8 cellular contexts compared by ENCODE assay signal in the genomic region with DNA sequence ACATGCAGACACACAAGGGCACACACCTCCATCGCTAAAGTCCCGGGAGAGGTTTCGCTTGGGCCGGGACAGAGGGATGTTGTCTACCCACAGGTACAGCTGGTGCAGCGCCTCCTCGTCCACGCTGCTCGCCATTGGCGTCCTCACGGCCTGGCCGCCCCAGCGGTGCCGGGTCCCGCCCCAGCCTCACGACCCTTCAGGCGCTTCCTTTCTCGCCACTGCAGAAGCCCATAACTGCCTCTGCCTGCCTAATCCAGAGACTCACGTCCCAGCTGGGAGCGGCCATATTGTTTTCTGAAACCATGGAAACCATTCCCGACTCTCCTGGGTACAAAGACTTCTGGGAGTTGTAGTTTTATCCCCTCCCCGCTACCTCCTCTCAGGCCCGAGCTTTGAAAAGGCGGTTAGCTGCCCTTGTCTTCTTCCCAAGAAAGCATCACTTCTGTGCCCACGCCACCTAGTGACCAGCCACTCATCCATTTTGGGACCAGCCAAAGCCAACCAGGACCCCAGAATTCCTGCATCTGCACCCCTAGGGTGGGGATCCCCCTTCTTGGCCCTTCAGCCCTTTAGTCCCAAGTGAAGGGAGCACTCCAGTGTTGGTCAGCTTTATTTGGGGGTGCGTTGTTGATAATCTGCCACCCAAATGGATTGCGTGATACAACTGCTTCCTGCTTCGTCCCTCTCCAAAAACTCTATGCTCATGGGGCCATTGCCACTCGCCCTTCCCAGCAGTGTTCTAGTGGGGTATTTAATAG. TPM values are rescaled to one million over a fixed set of nuclear protein-coding genes. Genes with fewer than 3 reads are reported as not detected.
DNase-seq lines count a peak whose midpoint lies in the region; ATAC-seq and TF ChIP-seq lines count a peak whose summit lies in the region.

A gene with protein sequence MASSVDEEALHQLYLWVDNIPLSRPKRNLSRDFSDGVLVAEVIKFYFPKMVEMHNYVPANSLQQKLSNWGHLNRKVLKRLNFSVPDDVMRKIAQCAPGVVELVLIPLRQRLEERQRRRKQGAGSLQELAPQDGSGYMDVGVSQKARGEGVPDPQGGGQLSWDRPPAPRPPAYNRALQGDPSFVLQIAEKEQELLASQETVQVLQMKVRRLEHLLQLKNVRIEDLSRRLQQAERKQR (minus strand): TSS at position 296 of the 758 bp plus-strand sequence. CDS start 161 bp downstream, at position 135.

- H3K4me1 ChIP-seq in Loucy (ENCODE audit: insufficient read depth, low read length, poor library complexity, severe bottlenecking) (no peaks in the 10 kb centered on the region), right cardiac atrium (ENCODE audit: control insufficient read depth, insufficient read depth, low read length) (peaks cover 11% of the 10 kb centered on the region)

- H3K27me3 ChIP-seq in Loucy (ENCODE audit: insufficient read depth, low read length, poor library complexity, severe bottlenecking) = no peaks in the 10 kb centered on the region
- H3K27me3 ChIP-seq in right cardiac atrium (ENCODE audit: control insufficient read depth, insufficient read depth) = no peaks in the 10 kb centered on the region

- H3K9me3 ChIP-seq in Loucy (ENCODE audit: insufficient read depth, low read depth, low read length) (no peaks in the 10 kb centered on the region), right cardiac atrium (ENCODE audit: control insufficient read depth, low read length) (no peaks in the 10 kb centered on the region)

- H3K27ac ChIP-seq in right cardiac atrium (ENCODE audit: low read length) = no peak within 1 kb of the TSS

- DNase-seq in DMS79 treated with DMSO at 0.1 percent for 48 hours (lab: John Stamatoyannopoulos, UW) = peak; percentile 66
- peak; percentile 99 for DNase-seq in RKO (ENCODE audit: low spot score)
- DNase-seq in astrocyte of the hippocampus (ENCODE audit: low read depth, low spot score) = peak; percentile 94
- DNase-seq in right cardiac atrium = peak; percentile 75 to 88 (median 79)
- DNase-seq in posterior vena cava (ENCODE audit: low spot score) = peak; percentile 89

- WGBS in right cardiac atrium = 15% methylated on average over 28 of the region's 28 CpGs

- no peaks in the 10 kb centered on the region for H3K79me2 ChIP-seq in Loucy (ENCODE audit: insufficient read depth, low read length)

- H3K36me3 ChIP-seq in Loucy (ENCODE audit: insufficient read depth, low read length) = no peaks in the 10 kb centered on the region

- no peak within 1 kb of the TSS for H3K9ac ChIP-seq in Loucy (ENCODE audit: low read depth, low read length, poor library complexity, severe bottlenecking)

- H3F3A ChIP-seq in Loucy (ENCODE audit: low read depth) = no peaks in the 10 kb centered on the region

- H4K20me1 ChIP-seq in Loucy (ENCODE audit: insufficient read depth, low read length, poor library complexity, severe bottlenecking) = no peaks in the 10 kb centered on the region

- H2AFZ ChIP-seq in Loucy (ENCODE audit: low read length) = peak within 1 kb of the TSS; percentile 44

- intact Hi-C loops in right cardiac atrium (cut with DNase I) (no loop called here), posterior vena cava (cut with DNase I) (no loop called here)

- no peaks in the 10 kb centered on the region for H3K9me2 ChIP-seq in Loucy (replicated peaks; ENCODE audit: low read depth, low read length)

- ATAC-seq in GM21529 (IDR thresholded peaks at IDR 0.05; ENCODE audit: unreplicated experiment) (peak; percentile 59), right cardiac atrium (peak; percentile 76 to 81), HG02973 (IDR thresholded peaks at IDR 0.05; ENCODE audit: unreplicated experiment) (no peak)

- peak; percentile 49 for TF ChIP-seq CTCF in Loucy (conservative IDR thresholded peaks at IDR 0.05; ENCODE audit: low read length)

- H3K4me3 ChIP-seq in Loucy (ENCODE audit: low read length, poor library complexity, severe bottlenecking) = no peak within 1 kb of the TSS
- peak within 1 kb of the TSS; percentile 20 for H3K4me3 ChIP-seq in right cardiac atrium (ENCODE audit: low read length)

- H3K4me2 ChIP-seq in Loucy (ENCODE audit: low read depth, low read length, poor library complexity, severe bottlenecking) = peak within 1 kb of the TSS; percentile 53

RNA-seq across cellular contexts. Expression of the gene that starts here (rescaled TPM):
- total RNA-seq in right cardiac atrium (under 1 TPM in 1 of 4 donors, not detected in 3; 0.50 TPM), posterior vena cava (not detected)
- polyA plus RNA-seq in right cardiac atrium = 0.07 TPM

Comparison
In these comparisons a context has a peak if more than half of its experiments do, and no peak if none do; other contexts are left out.
1. Peak in DNase-seq, ATAC-seq and H3K4me3 ChIP-seq in right cardiac atrium; RNA of the gene not detected or under 1 TPM.
2. Peak in DNase-seq in posterior vena cava; RNA of the gene not detected or under 1 TPM.